Comparison of ENCODE assay signal across 1 cellular context in the genomic region with DNA sequence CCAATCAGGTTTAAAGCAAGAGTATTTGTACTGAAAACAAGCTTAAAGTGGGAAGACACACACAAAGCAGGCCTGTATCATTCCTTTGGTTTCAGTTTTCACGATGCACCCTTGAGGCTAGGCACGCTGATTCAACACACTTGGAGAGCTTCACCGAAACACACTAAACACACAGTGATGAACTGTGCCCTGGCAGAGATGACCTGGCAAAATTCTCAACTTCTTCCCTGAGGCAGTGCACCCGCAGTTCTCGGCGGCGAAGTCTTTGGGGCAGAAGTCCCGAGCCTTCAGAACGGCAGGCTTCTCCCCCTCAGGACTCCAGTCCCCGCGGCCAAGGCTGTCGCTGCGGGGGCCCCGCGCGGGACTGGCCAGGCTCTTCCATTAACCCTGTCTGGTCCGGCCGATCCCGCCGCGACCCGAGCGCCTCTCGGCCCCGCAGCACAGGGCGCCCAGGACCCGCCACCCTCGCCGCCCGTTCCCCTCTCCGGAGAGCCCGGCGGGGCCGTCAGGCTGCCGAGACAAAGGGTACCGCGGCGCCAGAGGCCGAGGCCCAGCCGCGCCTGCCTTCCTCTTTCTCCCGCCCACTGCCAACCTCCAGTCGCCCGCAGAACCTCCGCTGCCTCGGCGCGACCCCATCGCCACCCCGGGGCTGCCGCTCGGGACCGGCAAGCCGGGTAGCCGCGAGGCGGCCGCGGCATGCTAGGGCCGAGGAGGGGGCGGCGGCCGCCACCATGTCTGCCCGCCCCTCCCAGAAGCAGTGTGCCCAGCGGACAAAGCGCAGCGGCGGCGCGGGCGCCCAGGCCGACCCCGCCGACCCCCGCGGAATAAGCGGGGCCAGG.
TF ChIP-seq lines count a peak whose summit lies in the region.

No MANE protein-coding gene starts in this region.

TF ChIP-seq in GM12878, 131 proteins besides CTCF, POLR2A, EP300 and RAD21 (continues in another document):
- TF ChIP-seq NKRF (conservative IDR thresholded peaks at IDR 0.05) (no peak; the same call in none of the 2 replicates), FOXK2 (IDR thresholded peaks at IDR 0.05) (no peak), IKZF1 (conservative IDR thresholded peaks at IDR 0.05) (no peak), MEF2A (IDR thresholded peaks at IDR 0.05; ENCODE audit: insufficient read depth, low read depth, low read length) (no peak), POLR2AphosphoS2 (IDR thresholded peaks at IDR 0.05; ENCODE audit: low read depth, low read length) (no peak; the same call in 1 of the 2 replicates), SREBF2 (IDR thresholded peaks at IDR 0.05; ENCODE audit: low read length) (no peak), GATAD2B (conservative IDR thresholded peaks at IDR 0.05; ENCODE audit: low read depth) (peak; percentile 66), HDGF (IDR thresholded peaks at IDR 0.05) (no peak), NR2F1 (conservative IDR thresholded peaks at IDR 0.05) (peak; percentile 83), TBL1XR1 (IDR thresholded peaks at IDR 0.05; ENCODE audit: low read depth, low read length) (0 out of 2 replicates have a peak, but pooled peaks have one; percentile 12), SMC3 (IDR thresholded peaks at IDR 0.05; ENCODE audit: borderline replicate concordance, low read length) (no peak), MYC (IDR thresholded peaks at IDR 0.05; ENCODE audit: insufficient read depth, insufficient read length, insufficient replicate concordance, low read length, severe bottlenecking) (no peak), STAT3 (IDR thresholded peaks at IDR 0.05; ENCODE audit: low read depth, low read length) (no peak), ZNF384 (IDR thresholded peaks at IDR 0.05; ENCODE audit: borderline replicate concordance, low read depth, low read length) (no peak), RB1 (IDR thresholded peaks at IDR 0.05; ENCODE audit: borderline replicate concordance) (no peak), ZSCAN29 (IDR thresholded peaks at IDR 0.05) (no peak), POLR2AphosphoS5 (IDR thresholded peaks at IDR 0.05; ENCODE audit: low read length) (peak; percentile 98), SIX5 (IDR thresholded peaks at IDR 0.05; ENCODE audit: low read depth, low read length, severe bottlenecking) (no peak), SMARCA5 (IDR thresholded peaks at IDR 0.05) (0 out of 2 replicates have a peak, but pooled peaks have one; percentile 18), BHLHE40 (IDR thresholded peaks at IDR 0.05; ENCODE audit: borderline replicate concordance in 1 of 2, low read depth in 2 of 2, low read length in 1 of 2) (0 out of 4 replicates have a peak, but pooled peaks of 1 of the 2 experiments have one; percentile 9), NBN (IDR thresholded peaks at IDR 0.05) (peak; percentile 30; the same call in 1 of the 2 replicates), DPF2 (IDR thresholded peaks at IDR 0.05) (no peak), PML (IDR thresholded peaks at IDR 0.05; ENCODE audit: low read length) (no peak), CHD2 (IDR thresholded peaks at IDR 0.05; ENCODE audit: borderline replicate concordance, low read depth, low read length) (no peak), TAF1 (IDR thresholded peaks at IDR 0.05; ENCODE audit: borderline replicate concordance, low read depth, low read length) (peak; percentile 75), KAT2A (conservative IDR thresholded peaks at IDR 0.05; ENCODE audit: control insufficient read depth, low read depth, low read length) (no peak), LARP7 (IDR thresholded peaks at IDR 0.05) (peak; percentile 70), RELB (IDR thresholded peaks at IDR 0.05; ENCODE audit: low read depth) (no peak), ESRRA (IDR thresholded peaks at IDR 0.05; ENCODE audit: low read length) (no peak), TCF3 (IDR thresholded peaks at IDR 0.05; ENCODE audit: borderline replicate concordance, insufficient read depth, low read depth, low read length) (0 out of 2 replicates have a peak, but pooled peaks have one; percentile 28), TCF7 (IDR thresholded peaks at IDR 0.05; ENCODE audit: borderline replicate concordance) (no peak), ZZZ3 (IDR thresholded peaks at IDR 0.05; ENCODE audit: control insufficient read depth, insufficient read length, low read depth) (no peak), CHD4 (IDR thresholded peaks at IDR 0.05) (no peak), ZNF24 (IDR thresholded peaks at IDR 0.05) (no peak), NFYA (IDR thresholded peaks at IDR 0.05; ENCODE audit: borderline replicate concordance, low read depth, low read length) (no peak), SIN3A (IDR thresholded peaks at IDR 0.05; ENCODE audit: low read depth, low read length) (peak; percentile 59), IKZF2 (IDR thresholded peaks at IDR 0.05) (no peak), YBX1 (IDR thresholded peaks at IDR 0.05) (no peak), RBBP5 (conservative IDR thresholded peaks at IDR 0.05) (no peak), MTA2 (IDR thresholded peaks at IDR 0.05; ENCODE audit: low read depth) (no peak), RAD51 (IDR thresholded peaks at IDR 0.05) (no peak), MLLT1 (IDR thresholded peaks at IDR 0.05) (no peak), CHD1 (IDR thresholded peaks at IDR 0.05; ENCODE audit: low read depth, low read length) (0 out of 2 replicates have a peak, but pooled peaks have one; percentile 53), POU2F2 (IDR thresholded peaks at IDR 0.05; ENCODE audit: borderline replicate concordance, low read depth, low read length) (peak; percentile 73; the same call in 1 of the 3 replicates)
- TF ChIP-seq, protein P1, sequence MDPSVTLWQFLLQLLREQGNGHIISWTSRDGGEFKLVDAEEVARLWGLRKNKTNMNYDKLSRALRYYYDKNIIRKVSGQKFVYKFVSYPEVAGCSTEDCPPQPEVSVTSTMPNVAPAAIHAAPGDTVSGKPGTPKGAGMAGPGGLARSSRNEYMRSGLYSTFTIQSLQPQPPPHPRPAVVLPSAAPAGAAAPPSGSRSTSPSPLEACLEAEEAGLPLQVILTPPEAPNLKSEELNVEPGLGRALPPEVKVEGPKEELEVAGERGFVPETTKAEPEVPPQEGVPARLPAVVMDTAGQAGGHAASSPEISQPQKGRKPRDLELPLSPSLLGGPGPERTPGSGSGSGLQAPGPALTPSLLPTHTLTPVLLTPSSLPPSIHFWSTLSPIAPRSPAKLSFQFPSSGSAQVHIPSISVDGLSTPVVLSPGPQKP (IDR thresholded peaks at IDR 0.05; ENCODE audit: low read depth, low read length) = no peak
- TF ChIP-seq, protein P2, sequence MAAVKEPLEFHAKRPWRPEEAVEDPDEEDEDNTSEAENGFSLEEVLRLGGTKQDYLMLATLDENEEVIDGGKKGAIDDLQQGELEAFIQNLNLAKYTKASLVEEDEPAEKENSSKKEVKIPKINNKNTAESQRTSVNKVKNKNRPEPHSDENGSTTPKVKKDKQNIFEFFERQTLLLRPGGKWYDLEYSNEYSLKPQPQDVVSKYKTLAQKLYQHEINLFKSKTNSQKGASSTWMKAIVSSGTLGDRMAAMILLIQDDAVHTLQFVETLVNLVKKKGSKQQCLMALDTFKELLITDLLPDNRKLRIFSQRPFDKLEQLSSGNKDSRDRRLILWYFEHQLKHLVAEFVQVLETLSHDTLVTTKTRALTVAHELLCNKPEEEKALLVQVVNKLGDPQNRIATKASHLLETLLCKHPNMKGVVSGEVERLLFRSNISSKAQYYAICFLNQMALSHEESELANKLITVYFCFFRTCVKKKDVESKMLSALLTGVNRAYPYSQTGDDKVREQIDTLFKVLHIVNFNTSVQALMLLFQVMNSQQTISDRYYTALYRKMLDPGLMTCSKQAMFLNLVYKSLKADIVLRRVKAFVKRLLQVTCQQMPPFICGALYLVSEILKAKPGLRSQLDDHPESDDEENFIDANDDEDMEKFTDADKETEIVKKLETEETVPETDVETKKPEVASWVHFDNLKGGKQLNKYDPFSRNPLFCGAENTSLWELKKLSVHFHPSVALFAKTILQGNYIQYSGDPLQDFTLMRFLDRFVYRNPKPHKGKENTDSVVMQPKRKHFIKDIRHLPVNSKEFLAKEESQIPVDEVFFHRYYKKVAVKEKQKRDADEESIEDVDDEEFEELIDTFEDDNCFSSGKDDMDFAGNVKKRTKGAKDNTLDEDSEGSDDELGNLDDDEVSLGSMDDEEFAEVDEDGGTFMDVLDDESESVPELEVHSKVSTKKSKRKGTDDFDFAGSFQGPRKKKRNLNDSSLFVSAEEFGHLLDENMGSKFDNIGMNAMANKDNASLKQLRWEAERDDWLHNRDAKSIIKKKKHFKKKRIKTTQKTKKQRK (IDR thresholded peaks at IDR 0.05; ENCODE audit: low read depth, low read length) = no peak
- TF ChIP-seq, protein P3, sequence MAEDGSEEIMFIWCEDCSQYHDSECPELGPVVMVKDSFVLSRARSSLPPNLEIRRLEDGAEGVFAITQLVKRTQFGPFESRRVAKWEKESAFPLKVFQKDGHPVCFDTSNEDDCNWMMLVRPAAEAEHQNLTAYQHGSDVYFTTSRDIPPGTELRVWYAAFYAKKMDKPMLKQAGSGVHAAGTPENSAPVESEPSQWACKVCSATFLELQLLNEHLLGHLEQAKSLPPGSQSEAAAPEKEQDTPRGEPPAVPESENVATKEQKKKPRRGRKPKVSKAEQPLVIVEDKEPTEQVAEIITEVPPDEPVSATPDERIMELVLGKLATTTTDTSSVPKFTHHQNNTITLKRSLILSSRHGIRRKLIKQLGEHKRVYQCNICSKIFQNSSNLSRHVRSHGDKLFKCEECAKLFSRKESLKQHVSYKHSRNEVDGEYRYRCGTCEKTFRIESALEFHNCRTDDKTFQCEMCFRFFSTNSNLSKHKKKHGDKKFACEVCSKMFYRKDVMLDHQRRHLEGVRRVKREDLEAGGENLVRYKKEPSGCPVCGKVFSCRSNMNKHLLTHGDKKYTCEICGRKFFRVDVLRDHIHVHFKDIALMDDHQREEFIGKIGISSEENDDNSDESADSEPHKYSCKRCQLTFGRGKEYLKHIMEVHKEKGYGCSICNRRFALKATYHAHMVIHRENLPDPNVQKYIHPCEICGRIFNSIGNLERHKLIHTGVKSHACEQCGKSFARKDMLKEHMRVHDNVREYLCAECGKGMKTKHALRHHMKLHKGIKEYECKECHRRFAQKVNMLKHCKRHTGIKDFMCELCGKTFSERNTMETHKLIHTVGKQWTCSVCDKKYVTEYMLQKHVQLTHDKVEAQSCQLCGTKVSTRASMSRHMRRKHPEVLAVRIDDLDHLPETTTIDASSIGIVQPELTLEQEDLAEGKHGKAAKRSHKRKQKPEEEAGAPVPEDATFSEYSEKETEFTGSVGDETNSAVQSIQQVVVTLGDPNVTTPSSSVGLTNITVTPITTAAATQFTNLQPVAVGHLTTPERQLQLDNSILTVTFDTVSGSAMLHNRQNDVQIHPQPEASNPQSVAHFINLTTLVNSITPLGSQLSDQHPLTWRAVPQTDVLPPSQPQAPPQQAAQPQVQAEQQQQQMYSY (CRISPR knock-in tag; IDR thresholded peaks at IDR 0.05) = no peak
- TF ChIP-seq, protein P4, sequence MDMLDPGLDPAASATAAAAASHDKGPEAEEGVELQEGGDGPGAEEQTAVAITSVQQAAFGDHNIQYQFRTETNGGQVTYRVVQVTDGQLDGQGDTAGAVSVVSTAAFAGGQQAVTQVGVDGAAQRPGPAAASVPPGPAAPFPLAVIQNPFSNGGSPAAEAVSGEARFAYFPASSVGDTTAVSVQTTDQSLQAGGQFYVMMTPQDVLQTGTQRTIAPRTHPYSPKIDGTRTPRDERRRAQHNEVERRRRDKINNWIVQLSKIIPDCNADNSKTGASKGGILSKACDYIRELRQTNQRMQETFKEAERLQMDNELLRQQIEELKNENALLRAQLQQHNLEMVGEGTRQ (IDR thresholded peaks at IDR 0.05; ENCODE audit: borderline replicate concordance, low read depth, low read length) = no peak
